29 cellular contexts compared by ENCODE assay signal in the genomic region with DNA sequence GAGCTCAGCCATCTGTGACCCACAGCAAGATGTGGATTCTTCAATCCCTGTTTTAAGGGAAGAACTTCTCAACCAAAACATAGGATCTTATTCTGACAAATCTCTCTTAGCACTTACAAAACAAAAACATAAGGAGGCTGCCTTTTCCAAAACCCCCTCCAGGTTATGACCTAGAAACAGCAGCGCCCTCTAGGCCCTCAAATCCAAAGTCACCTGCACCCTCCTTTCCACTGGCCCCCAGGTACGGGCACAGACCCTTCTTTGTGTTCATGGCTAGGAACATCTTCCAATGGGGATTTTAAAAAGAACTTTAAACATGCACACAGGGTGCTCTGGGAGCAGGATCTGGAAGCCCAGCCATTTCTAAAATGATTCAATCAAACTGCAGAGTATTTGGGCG.
DNase-seq lines count a peak whose midpoint lies in the region; ATAC-seq and TF ChIP-seq lines count a peak whose summit lies in the region.
"Had no signal": no experiment of that assay in that cellular context is flagged by ENCODE, and none has a peak within 500 bp of the region (broad histone marks: within the 10 kb centered on the region; RNA-seq: fewer than 3 reads in every experiment).

No MANE protein-coding gene starts in this region.

- no peaks in the 10 kb centered on the region for H3F3A ChIP-seq in GM23338 (replicated peaks; ENCODE audit: low read depth)
- H3F3A ChIP-seq in GM23248 (ENCODE audit: insufficient read depth), result no peaks in the 10 kb centered on the region

- H3K27me3 Mint-ChIP-seq in GM23338 (ENCODE audit: insufficient read depth, low read depth, poor library complexity) (peaks cover 5% of the 10 kb centered on the region), MCF 10A (ENCODE audit: insufficient read depth, unreplicated experiment) (no peaks in the 10 kb centered on the region)
- no peaks in the 10 kb centered on the region for H3K27me3 Mint-ChIP-seq in activated CD8-positive, alpha-beta memory T cell treated with anti-CD3 and anti-CD28 coated beads, Interleukin-2, amount 10 ng/mL, durations not matched to agents 7 days and 5 days
- H3K27me3 Mint-ChIP-seq: activated CD4-positive, alpha-beta T cell treated with anti-CD3 and anti-CD28 coated beads, Interleukin-2, amount 10 ng/mL, durations not matched to agents 24 days and 14 days; activated naive CD8-positive, alpha-beta T cell treated with anti-CD3 and anti-CD28 coated beads for 36 hours; activated T-cell treated with anti-CD3 and anti-CD28 coated beads, Interleukin-2, amount 50 U/mL, for 24 hours had no signal

- TF ChIP-seq CTCF in GM23338 (conservative IDR thresholded peaks at IDR 0.05; ENCODE audit: low read depth in 2 of 2) (peak; percentile 59 to 72), OCI-LY7 (conservative IDR thresholded peaks at IDR 0.05; ENCODE audit: low read length) (peak; percentile 59), foreskin keratinocyte (conservative IDR thresholded peaks at IDR 0.05) (peak; percentile 36), MCF 10A (IDR thresholded peaks at IDR 0.05; ENCODE audit: unreplicated experiment) (no peak)

- H3K9me2 ChIP-seq in GM23338 (ENCODE audit: insufficient read depth) (no peaks in the 10 kb centered on the region), OCI-LY7 (ENCODE audit: insufficient read depth, low read length) (no peaks in the 10 kb centered on the region), GM23248 (ENCODE audit: insufficient read depth) (no peaks in the 10 kb centered on the region)

- H3K27ac ChIP-seq in GM23338 (ENCODE audit: low read depth) (0 out of 2 replicates have a peak overlapping the region, but pooled peaks have one; percentile 46), OCI-LY7 (ENCODE audit: low read depth, low read length, poor library complexity, severe bottlenecking) (no peak overlapping the region), foreskin keratinocyte (no peak overlapping the region), substantia nigra (ENCODE audit: low read depth, low read length, poor library complexity, severe bottlenecking) (peak overlapping the region; percentile 27), GM23248 (no peak overlapping the region)
- H3K27ac ChIP-seq: epithelial cell of prostate, HL-60, SJSA1, upper lobe of right lung had no signal

- H3K36me3 ChIP-seq in GM23338 (ENCODE audit: insufficient read depth) (peaks cover 34% of the 10 kb centered on the region), OCI-LY7 (ENCODE audit: insufficient read depth, low read length) (no peaks in the 10 kb centered on the region), GM23248 (ENCODE audit: low read depth) (no peaks in the 10 kb centered on the region)
- H3K36me3 ChIP-seq: SJSA1 had no signal

- no peak overlapping the region for H3K4me2 ChIP-seq in GM23338
- no peak overlapping the region for H3K4me2 ChIP-seq in OCI-LY7 (ENCODE audit: low read length)
- no peak overlapping the region for H3K4me2 ChIP-seq in GM23248 (ENCODE audit: unreplicated experiment)

- 0 out of 2 replicates have a peak, but pooled peaks cover 8% of the 10 kb centered on the region for H4K20me1 ChIP-seq in GM23338 (replicated peaks; ENCODE audit: insufficient read depth)
- no peaks in the 10 kb centered on the region for H4K20me1 ChIP-seq in OCI-LY7 (ENCODE audit: insufficient read depth, low read length)
- no peaks in the 10 kb centered on the region for H4K20me1 ChIP-seq in GM23248 (ENCODE audit: insufficient read depth)

- H3K4me3 ChIP-seq in GM23338 (no peak overlapping the region), OCI-LY7 (ENCODE audit: low read depth, low read length, poor library complexity, severe bottlenecking) (no peak overlapping the region), GM23248 (no peak overlapping the region)
- H3K4me3 ChIP-seq: SJSA1, upper lobe of right lung had no signal

- CTCF ChIA-PET in OCI-LY7 (lab: Charles Lee; ENCODE audit: unreplicated experiment), result no interaction called here
- CTCF ChIA-PET in MCF 10A (lab: Yijun Ruan, JAX), result interaction anchor here (0.6 kb wide), 1 partner anchor 540 kb away, joined by 3 read pairs; no protein-coding TSS in a partner anchor
- CTCF ChIA-PET in activated CD8-positive, alpha-beta memory T cell treated with anti-CD3 and anti-CD28 coated beads, Interleukin-2, amount 10 ng/mL, durations not matched to agents 7 days and 5 days (lab: Charles Lee), result no interaction called here

- H3K9me3 ChIP-seq in OCI-LY7 (ENCODE audit: low read length), result no peaks in the 10 kb centered on the region
- H3K9me3 ChIP-seq in GM23248 (ENCODE audit: low read depth), result no peaks in the 10 kb centered on the region
- H3K9me3 ChIP-seq: upper lobe of right lung had no signal

- H3K4me1 Mint-ChIP-seq in GM23338 (peaks cover 19% of the 10 kb centered on the region), MCF 10A (ENCODE audit: insufficient read depth, unreplicated experiment) (no peaks in the 10 kb centered on the region)
- no peaks in the 10 kb centered on the region for H3K4me1 Mint-ChIP-seq in activated CD8-positive, alpha-beta memory T cell treated with anti-CD3 and anti-CD28 coated beads, Interleukin-2, amount 10 ng/mL, durations not matched to agents 7 days and 5 days
- H3K4me1 Mint-ChIP-seq: activated CD4-positive, alpha-beta T cell treated with anti-CD3 and anti-CD28 coated beads, Interleukin-2, amount 10 ng/mL, durations not matched to agents 24 days and 14 days; activated naive CD8-positive, alpha-beta T cell treated with anti-CD3 and anti-CD28 coated beads for 36 hours; naive B cell had no signal

- no peaks in the 10 kb centered on the region for H3K4me1 ChIP-seq in GM23338 (ENCODE audit: insufficient read depth)
- no peaks in the 10 kb centered on the region for H3K4me1 ChIP-seq in OCI-LY7 (ENCODE audit: insufficient read depth, low read length, poor library complexity, severe bottlenecking)
- peaks cover 8% of the 10 kb centered on the region for H3K4me1 ChIP-seq in foreskin keratinocyte
- H3K4me1 ChIP-seq in GM23248 (ENCODE audit: insufficient read depth), result no peaks in the 10 kb centered on the region
- H3K4me1 ChIP-seq: SJSA1, upper lobe of right lung had no signal

- H3K27ac Mint-ChIP-seq in GM23338, result no peak overlapping the region; the same call in 1 of the 2 replicates
- no peak overlapping the region for H3K27ac Mint-ChIP-seq in MCF 10A (ENCODE audit: low read depth, unreplicated experiment)
- no peak overlapping the region for H3K27ac Mint-ChIP-seq in activated CD8-positive, alpha-beta memory T cell treated with anti-CD3 and anti-CD28 coated beads, Interleukin-2, amount 10 ng/mL, durations not matched to agents 7 days and 5 days
- H3K27ac Mint-ChIP-seq: activated CD4-positive, alpha-beta T cell treated with anti-CD3 and anti-CD28 coated beads, Interleukin-2, amount 10 ng/mL, durations not matched to agents 24 days and 14 days; activated naive CD8-positive, alpha-beta T cell treated with anti-CD3 and anti-CD28 coated beads for 36 hours; activated T-cell treated with anti-CD3 and anti-CD28 coated beads, Interleukin-2, amount 50 U/mL, for 24 hours had no signal

- in situ Hi-C loops in GM23248 (cut with MboI), result no loop called here

- POLR2A ChIA-PET in OCI-LY7 (lab: Charles Lee), result no interaction called here
- POLR2A ChIA-PET in MCF 10A (lab: Yijun Ruan, JAX), result interaction anchor here (0.9 kb wide), 1 partner anchor 41 kb away, joined by 3 read pairs; no protein-coding TSS in a partner anchor

- H3K27me3 ChIP-seq in GM23338 (ENCODE audit: insufficient read depth) (no peaks in the 10 kb centered on the region), foreskin keratinocyte (no peaks in the 10 kb centered on the region), GM23248 (replicated peaks; ENCODE audit: insufficient read depth) (no peaks in the 10 kb centered on the region)
- H3K27me3 ChIP-seq: SJSA1, upper lobe of right lung had no signal

- H3K79me2 ChIP-seq in GM23338 (replicated peaks; ENCODE audit: insufficient read depth), result peaks cover 51% of the 10 kb centered on the region
- H3K79me2 ChIP-seq in OCI-LY7 (ENCODE audit: insufficient read depth, low read depth, low read length), result no peaks in the 10 kb centered on the region
- H3K79me2 ChIP-seq in GM23248 (ENCODE audit: insufficient read depth), result no peaks in the 10 kb centered on the region

- DNase-seq in GM23338 (ENCODE audit: low spot score) (peak; percentile 67), OCI-LY7 (ENCODE audit: low spot score) (no peak), foreskin keratinocyte (no peak), substantia nigra (lab: John Stamatoyannopoulos, UW) (no peak), NCI-H69 (lab: John Stamatoyannopoulos, UW) (no peak), GM23248 (no peak), MCF 10A (ENCODE audit: unreplicated experiment) (no peak)
- DNase-seq in activated CD8-positive, alpha-beta memory T cell treated with anti-CD3 and anti-CD28 coated beads, Interleukin-2, amount 10 ng/mL, durations not matched to agents 7 days and 5 days, result no peak
- DNase-seq: activated CD4-positive, alpha-beta T cell treated with anti-CD3 and anti-CD28 coated beads, Interleukin-2, amount 10 ng/mL, durations not matched to agents 24 days and 14 days; activated gamma-delta T cell; activated naive CD8-positive, alpha-beta T cell treated with anti-CD3 and anti-CD28 coated beads for 36 hours; activated T-cell treated with anti-CD3 and anti-CD28 coated beads, Interleukin-2, amount 50 U/mL, for 24 hours; anterior cingulate cortex; C1 segment of cervical spinal cord; effector CD8-positive, alpha-beta T cell; GDM1; islet precursor cell; Karpas-422; midbrain; naive B cell; NCI-H1436 treated with DMSO at 0.1 percent for 48 hours; NCI-H774; nucleus accumbens; RPMI8226; stimulated activated CD4-positive, alpha-beta T cell treated with anti-CD3 and anti-CD28 coated beads, Interleukin-4, amount 100 ng/mL, for 4 hours; upper lobe of right lung had no signal

- intact Hi-C loops in OCI-LY7 (cut with micrococcal nuclease; ENCODE audit: unreplicated experiment) (no loop called here), MCF 10A (cut with micrococcal nuclease) (no loop called here)

- ATAC-seq in GM23338, result peak; percentile 61
- no peak for ATAC-seq in foreskin keratinocyte
- ATAC-seq in activated CD8-positive, alpha-beta memory T cell treated with anti-CD3 and anti-CD28 coated beads, Interleukin-2, amount 10 ng/mL, durations not matched to agents 7 days and 5 days, result no peak
- ATAC-seq: upper lobe of right lung had no signal

- H3K9ac ChIP-seq in GM23248, result no peak overlapping the region

- H3K4me3 Mint-ChIP-seq in GM23338, result no peak overlapping the region
- H3K4me3 Mint-ChIP-seq in MCF 10A (ENCODE audit: unreplicated experiment), result no peak overlapping the region
- H3K4me3 Mint-ChIP-seq in activated CD8-positive, alpha-beta memory T cell treated with anti-CD3 and anti-CD28 coated beads, Interleukin-2, amount 10 ng/mL, durations not matched to agents 7 days and 5 days, result no peak overlapping the region
- H3K4me3 Mint-ChIP-seq: activated CD4-positive, alpha-beta T cell treated with anti-CD3 and anti-CD28 coated beads, Interleukin-2, amount 10 ng/mL, durations not matched to agents 24 days and 14 days; activated naive CD8-positive, alpha-beta T cell treated with anti-CD3 and anti-CD28 coated beads for 36 hours; activated T-cell treated with anti-CD3 and anti-CD28 coated beads, Interleukin-2, amount 50 U/mL, for 24 hours; naive B cell had no signal

- BruUV-seq in OCI-LY7 (replicated peaks; lab: Mats Ljungman, UMichigan), result no TSS peak
- no TSS peak for BruUV-seq in MCF 10A (replicated peaks; lab: Mats Ljungman, UMichigan)

- no peaks in the 10 kb centered on the region for H3K9me3 Mint-ChIP-seq in GM23338
- no peaks in the 10 kb centered on the region for H3K9me3 Mint-ChIP-seq in MCF 10A (ENCODE audit: unreplicated experiment)
- H3K9me3 Mint-ChIP-seq in activated CD8-positive, alpha-beta memory T cell treated with anti-CD3 and anti-CD28 coated beads, Interleukin-2, amount 10 ng/mL, durations not matched to agents 7 days and 5 days (ENCODE audit: low read depth), result peaks cover 2% of the 10 kb centered on the region
- H3K9me3 Mint-ChIP-seq: activated naive CD8-positive, alpha-beta T cell treated with anti-CD3 and anti-CD28 coated beads for 36 hours; activated T-cell treated with anti-CD3 and anti-CD28 coated beads, Interleukin-2, amount 50 U/mL, for 24 hours had no signal

- H2AFZ ChIP-seq in GM23338, result no peak overlapping the region
- H2AFZ ChIP-seq in OCI-LY7 (ENCODE audit: low read length), result no peak overlapping the region
- H2AFZ ChIP-seq in GM23248, result no peak overlapping the region

- WGBS in GM23248 (ENCODE audit: low coverage in 1 of 2, low lambda C conversion rate in 2 of 2, missing lambda C conversion rate in 2 of 2), 2 experiments, result 39 to 40% methylated on average over 3 of the region's 3 CpGs

- H3K36me3 Mint-ChIP-seq in GM23338 (ENCODE audit: low read depth) (peaks cover 94% of the 10 kb centered on the region), MCF 10A (ENCODE audit: insufficient read depth, unreplicated experiment) (no peaks in the 10 kb centered on the region)
- no peaks in the 10 kb centered on the region for H3K36me3 Mint-ChIP-seq in activated CD8-positive, alpha-beta memory T cell treated with anti-CD3 and anti-CD28 coated beads, Interleukin-2, amount 10 ng/mL, durations not matched to agents 7 days and 5 days
- H3K36me3 Mint-ChIP-seq: activated naive CD8-positive, alpha-beta T cell treated with anti-CD3 and anti-CD28 coated beads for 36 hours; naive B cell had no signal

Comparison
In these comparisons a context has a peak if more than half of its experiments do, and no peak if none do; other contexts are left out.
1. H3K27ac ChIP-seq: peak in GM23338 (single experiment) and substantia nigra (single experiment); none in OCI-LY7 (single experiment), foreskin keratinocyte (single experiment) and GM23248 (single experiment).